ENCODE assay signal across 8 cellular contexts in genomic region chr18:45775241-45775676, GRCh38. TPM values are rescaled to one million over a fixed set of nuclear protein-coding genes. Genes with fewer than 3 reads are reported as not detected.
DNase-seq lines count a peak whose midpoint lies in the region; ATAC-seq and TF ChIP-seq lines count a peak whose summit lies in the region.

No MANE protein-coding gene starts in this region.

- H2AFZ ChIP-seq in neuronal stem cell (ENCODE audit: low read length), result no peak overlapping the region

- peak overlapping the region; percentile 64 for H3K4me3 Mint-ChIP-seq in activated T-helper 17 cell treated with anti-CD3 and anti-CD28 coated beads, Interleukin-2, amount 50 U/mL, for 72 hours

- H3K4me1 ChIP-seq in BLaER1 treated with 17β-estradiol and CSF1 and Interleukin-3, amounts not matched to agents 10 nM and 100 nM, result peaks cover 14 to 54% (median 42%) of the 10 kb centered on the region in 10 experiments
- H3K4me1 ChIP-seq in neuronal stem cell (ENCODE audit: control insufficient read depth in 2 of 2, insufficient read depth in 1 of 2, low read depth in 1 of 2, low read length in 2 of 2), result no peaks in the 10 kb centered on the region
- peaks cover 0 to 17% (median 6%) of the 10 kb centered on the region in 5 donors for H3K4me1 ChIP-seq in subcutaneous abdominal adipose tissue (ENCODE audit: control insufficient read depth in 5 of 5, insufficient read depth in 5 of 5, low read length in 5 of 5)

- H3K27me3 ChIP-seq in BLaER1 treated with 17β-estradiol and CSF1 and Interleukin-3, amounts not matched to agents 10 nM and 100 nM, result peaks cover 10 to 23% (median 19%) of the 10 kb centered on the region in 11 experiments; a peak in 20 of 22 replicates
- H3K27me3 ChIP-seq in neuronal stem cell (ENCODE audit: control insufficient read depth in 3 of 3, insufficient read depth in 3 of 3, low read depth in 1 of 3, low read length in 3 of 3) (no peaks in the 10 kb centered on the region), subcutaneous abdominal adipose tissue (ENCODE audit: control insufficient read depth in 5 of 5, insufficient read depth in 4 of 5, low read length in 5 of 5) (no peaks in the 10 kb centered on the region)

- H3K14ac ChIP-seq in neuronal stem cell (ENCODE audit: low read length), result no peak overlapping the region

- H3K18ac ChIP-seq in neuronal stem cell (ENCODE audit: low read length), result peak overlapping the region; percentile 87

- no peak overlapping the region for H2BK5ac ChIP-seq in neuronal stem cell (ENCODE audit: low read length)

- peak overlapping the region; percentile 44 to 65 (median 52) for H3K4me3 ChIP-seq in BLaER1 treated with 17β-estradiol and CSF1 and Interleukin-3, amounts not matched to agents 10 nM and 100 nM
- H3K4me3 ChIP-seq in fibroblast of the aortic adventitia (ENCODE audit: low read depth, low read length), result peak overlapping the region; percentile 64
- H3K4me3 ChIP-seq in neuronal stem cell (ENCODE audit: low read length in 2 of 2), result peak overlapping the region in 1 of 2 donors; percentile 85
- H3K4me3 ChIP-seq in subcutaneous abdominal adipose tissue (ENCODE audit: low read depth in 1 of 5, low read length in 5 of 5), result peak overlapping the region; percentile 74 to 96 (median 88)

- no peak overlapping the region for H4K91ac ChIP-seq in neuronal stem cell (ENCODE audit: low read depth, low read length, poor library complexity)

- H3K27me3 Mint-ChIP-seq in activated T-helper 17 cell treated with anti-CD3 and anti-CD28 coated beads, Interleukin-2, amount 50 U/mL, for 72 hours, result no peaks in the 10 kb centered on the region

- no peaks in the 10 kb centered on the region for H3K79me1 ChIP-seq in neuronal stem cell (ENCODE audit: low read depth, low read length)

- no peaks in the 10 kb centered on the region for H3K36me3 Mint-ChIP-seq in activated T-helper 17 cell treated with anti-CD3 and anti-CD28 coated beads, Interleukin-2, amount 50 U/mL, for 72 hours (ENCODE audit: low read depth)

- H3K27ac ChIP-seq in BLaER1 treated with 17β-estradiol and CSF1 and Interleukin-3, amounts not matched to agents 10 nM and 100 nM, result peak overlapping the region; percentile 14 to 67 (median 62); a peak in 18 of 22 replicates
- H3K27ac ChIP-seq in neuronal stem cell (replicated peaks; ENCODE audit: low read length) (no peak overlapping the region), subcutaneous abdominal adipose tissue (ENCODE audit: low read depth, low read length) (peak overlapping the region; percentile 38)

- no peak overlapping the region for H3K4ac ChIP-seq in neuronal stem cell (ENCODE audit: low read length)

- no CpG with 5 or more reads among the region's 35 CpGs for WGBS in neuronal stem cell (ENCODE audit: extremely low coverage in 2 of 2, insufficient read length in 2 of 2, insufficient replicate concordance in 1 of 2), 2 donors

- DNase-seq in NCI-H2227 treated with DMSO at 0.1 percent for 48 hours (lab: John Stamatoyannopoulos, UW) (peak; percentile 82), fibroblast of the aortic adventitia (ENCODE audit: low read depth) (peak; percentile 83), neuronal stem cell (ENCODE audit: low spot score) (no peak), COLO668 (lab: John Stamatoyannopoulos, UW; ENCODE audit: unreplicated experiment) (no peak)

- no peaks in the 10 kb centered on the region for H3K9me3 Mint-ChIP-seq in activated T-helper 17 cell treated with anti-CD3 and anti-CD28 coated beads, Interleukin-2, amount 50 U/mL, for 72 hours

- H4K8ac ChIP-seq in neuronal stem cell (ENCODE audit: low read depth, low read length), result peak overlapping the region; percentile 17

- TF ChIP-seq CTCF in fibroblast of the aortic adventitia (IDR thresholded peaks at IDR 0.05; ENCODE audit: insufficient read depth, low read length), result no peak

- H3K4me1 Mint-ChIP-seq in activated T-helper 17 cell treated with anti-CD3 and anti-CD28 coated beads, Interleukin-2, amount 50 U/mL, for 72 hours, result peaks cover 15% of the 10 kb centered on the region

- no peak overlapping the region for H2BK12ac ChIP-seq in neuronal stem cell (ENCODE audit: low read length)

- peak; percentile 66 for ATAC-seq in GM21360 (IDR thresholded peaks at IDR 0.05; ENCODE audit: unreplicated experiment)
- peak; percentile 71 for ATAC-seq in activated T-helper 17 cell treated with anti-CD3 and anti-CD28 coated beads, Interleukin-2, amount 50 U/mL, for 72 hours (replicated peaks)

- H3K9me3 ChIP-seq in BLaER1 treated with 17β-estradiol and CSF1 and Interleukin-3, amounts not matched to agents 10 nM and 100 nM (replicated peaks in 1 of 11), result peaks cover 0 to 26% (median 8%) of the 10 kb centered on the region in 11 experiments; a peak in 14 of 22 replicates
- peaks cover 0 to 2% of the 10 kb centered on the region in 2 donors for H3K9me3 ChIP-seq in neuronal stem cell (replicated peaks in 1 of 2; ENCODE audit: control insufficient read depth in 2 of 2, insufficient read depth in 1 of 2, low read depth in 1 of 2, low read length in 2 of 2)
- no peaks in the 10 kb centered on the region for H3K9me3 ChIP-seq in subcutaneous abdominal adipose tissue (ENCODE audit: control insufficient read depth in 5 of 5, low read length in 5 of 5)

- H3K23ac ChIP-seq in neuronal stem cell (ENCODE audit: low read depth, low read length, poor library complexity), result no peak overlapping the region

- no peak overlapping the region for H2AK5ac ChIP-seq in neuronal stem cell (ENCODE audit: low read depth, low read length)

- no peak overlapping the region for H2BK15ac ChIP-seq in neuronal stem cell (ENCODE audit: low read length)

- H2BK120ac ChIP-seq in neuronal stem cell (ENCODE audit: low read depth, low read length), result no peak overlapping the region

- no peaks in the 10 kb centered on the region for H3K36me3 ChIP-seq in BLaER1 treated with 17β-estradiol and CSF1 and Interleukin-3, amounts not matched to agents 10 nM and 100 nM
- H3K36me3 ChIP-seq in neuronal stem cell (replicated peaks in 1 of 2; ENCODE audit: control insufficient read depth in 2 of 2, insufficient read depth in 2 of 2, low read length in 2 of 2) (no peaks in the 10 kb centered on the region), subcutaneous abdominal adipose tissue (ENCODE audit: control insufficient read depth in 5 of 5, insufficient read depth in 5 of 5, low read length in 5 of 5) (no peaks in the 10 kb centered on the region)

- peak overlapping the region; percentile 67 to 91 (median 82) for H3K4me2 ChIP-seq in BLaER1 treated with 17β-estradiol and CSF1 and Interleukin-3, amounts not matched to agents 10 nM and 100 nM
- H3K4me2 ChIP-seq in neuronal stem cell (ENCODE audit: insufficient read depth, low read length, poor library complexity, severe bottlenecking), result peak overlapping the region; percentile 49

- no peaks in the 10 kb centered on the region for H4K20me1 ChIP-seq in BLaER1 treated with 17β-estradiol and CSF1 and Interleukin-3, amounts not matched to agents 10 nM and 100 nM

- H3K9ac ChIP-seq in BLaER1 treated with 17β-estradiol and CSF1 and Interleukin-3, amounts not matched to agents 10 nM and 100 nM, result peak overlapping the region; percentile 34 to 76 (median 62); a peak in 20 of 22 replicates
- H3K9ac ChIP-seq in neuronal stem cell (ENCODE audit: low read depth, low read length, poor library complexity) (peak overlapping the region; percentile 65), subcutaneous abdominal adipose tissue (ENCODE audit: low read length in 5 of 5) (peak overlapping the region; percentile 65 to 87 (median 82))

- no peak overlapping the region for H3K27ac Mint-ChIP-seq in activated T-helper 17 cell treated with anti-CD3 and anti-CD28 coated beads, Interleukin-2, amount 50 U/mL, for 72 hours

RNA-seq across cellular contexts. Expression of gene SIGLEC15, which starts 50.2 kb away (rescaled TPM):
- total RNA-seq in activated T-helper 17 cell treated with anti-CD3 and anti-CD28 coated beads, Interleukin-2, amount 50 U/mL, for 72 hours, result not detected
- total RNA-seq in fibroblast of the aortic adventitia (ENCODE audit: low replicate concordance), result 8.4 TPM in 1 of 2 replicates, not detected in the other
- not detected for polyA plus RNA-seq in neuronal stem cell (2013, experiment 1 of 2)
- not detected for polyA plus RNA-seq in neuronal stem cell (2013, experiment 2 of 2)

RNA-seq across cellular contexts. Expression of gene SLC14A1, which starts 51.3 kb away (rescaled TPM):
- total RNA-seq in activated T-helper 17 cell treated with anti-CD3 and anti-CD28 coated beads, Interleukin-2, amount 50 U/mL, for 72 hours, result 1 to 10 TPM in 1 of 2 donors, under 1 TPM in 1; 0.17 to 1.1 TPM
- 5.6 and 254 TPM in 2 replicates for total RNA-seq in fibroblast of the aortic adventitia (ENCODE audit: low replicate concordance)
- polyA plus RNA-seq in neuronal stem cell (2013, experiment 1 of 2), result not detected
- not detected for polyA plus RNA-seq in neuronal stem cell (2013, experiment 2 of 2)

Comparison
In these comparisons a context has a peak if more than half of its experiments do, and no peak if none do; other contexts are left out.
1. DNase-seq: peak in NCI-H2227 treated with DMSO at 0.1 percent for 48 hours (single experiment) and fibroblast of the aortic adventitia (single experiment); none in neuronal stem cell (single experiment) and COLO668 (single experiment).
2. Peak in every context shown above with its lines, with median percentiles within 50 percentile points of each other: H3K9ac ChIP-seq.